13 cellular contexts compared by ENCODE assay signal in the genomic region with DNA sequence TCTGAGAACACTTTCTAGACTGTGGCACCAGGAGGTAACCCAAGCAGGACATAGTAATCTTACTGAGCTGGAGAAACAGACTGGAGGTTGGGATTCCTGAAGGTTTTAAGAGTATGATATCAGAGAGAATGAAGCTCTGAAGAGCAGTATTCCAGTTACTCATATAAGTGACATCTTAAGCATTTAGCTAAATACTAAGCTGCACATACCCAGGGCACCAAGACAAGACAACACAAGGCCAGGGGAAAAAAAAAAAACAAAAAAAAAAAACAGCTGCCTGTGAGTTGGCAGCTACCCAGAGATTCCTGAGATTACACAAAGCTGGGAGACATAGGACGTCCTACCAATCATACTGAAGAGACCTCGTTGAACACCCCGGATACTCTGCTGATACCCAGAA.
DNase-seq lines count a peak whose midpoint lies in the region; TF ChIP-seq lines count a peak whose summit lies in the region.
"Had no signal": no experiment of that assay in that cellular context is flagged by ENCODE, and none has a peak within 500 bp of the region (broad histone marks: within the 10 kb centered on the region; RNA-seq: fewer than 3 reads in every experiment).

No MANE protein-coding gene starts in this region.

- peaks cover 5% of the 10 kb centered on the region for H3K4me1 ChIP-seq in neural progenitor cell

- H3K27me3 Mint-ChIP-seq in neural progenitor cell (ENCODE audit: insufficient read depth, low read depth) = no peaks in the 10 kb centered on the region
- H3K27me3 Mint-ChIP-seq: stimulated activated memory B cell treated with anti-CD40 and anti-IgM and Interleukin-4, amounts not matched to agents 10 μg/mL and 1 μg/mL and 100 μg/mL, for 72 hours had no signal

- H3K9me3 ChIP-seq in neural progenitor cell (ENCODE audit: low read depth) = peaks cover 4% of the 10 kb centered on the region
- no peaks in the 10 kb centered on the region for H3K9me3 ChIP-seq in WERI-Rb-1 (ENCODE audit: severe bottlenecking)

- no peak overlapping the region for H3K4me3 Mint-ChIP-seq in neural progenitor cell
- H3K4me3 Mint-ChIP-seq: nephron; stimulated activated memory B cell treated with anti-CD40 and anti-IgM and Interleukin-4, amounts not matched to agents 10 μg/mL and 1 μg/mL and 100 μg/mL, for 72 hours had no signal

- H3K27ac ChIP-seq in neural progenitor cell (no peak overlapping the region), WERI-Rb-1 (no peak overlapping the region)
- H3K27ac ChIP-seq: VCaP had no signal

- peaks cover 3% of the 10 kb centered on the region for H3K4me1 Mint-ChIP-seq in neural progenitor cell
- H3K4me1 Mint-ChIP-seq: stimulated activated memory B cell treated with anti-CD40 and anti-IgM and Interleukin-4, amounts not matched to agents 10 μg/mL and 1 μg/mL and 100 μg/mL, for 72 hours had no signal

- DNase-seq in Caki2 (ENCODE audit: low read depth) = peak; percentile 90
- peak; percentile 48 for DNase-seq in NCI-H226
- peak; percentile 66 for DNase-seq in dedifferentiated amniotic fluid mesenchymal stem cell (ENCODE audit: extremely low spot score)
- peak; percentile 91 for DNase-seq in non-pigmented ciliary epithelial cell (ENCODE audit: low read depth)
- DNase-seq in COR-L47 (lab: John Stamatoyannopoulos, UW) = no peak
- DNase-seq in CD1c-positive myeloid dendritic cell (ENCODE audit: extremely low spot score) = no peak
- DNase-seq in neural progenitor cell (ENCODE audit: low spot score) = no peak
- DNase-seq in WERI-Rb-1 = no peak
- DNase-seq: amygdala, islet precursor cell had no signal

- in situ Hi-C loops in Caki2 (cut with HindIII; ENCODE audit: low pct_unique_long_range_greater_than_20kb, low sequenced_read_pairs) = no loop called here

- H2AFZ ChIP-seq in neural progenitor cell (replicated peaks) = no peak overlapping the region

- TF ChIP-seq CTCF in neural progenitor cell (IDR thresholded peaks at IDR 0.05) (no peak), WERI-Rb-1 (IDR thresholded peaks at IDR 0.05; ENCODE audit: low read depth, low read length) (no peak)

- H4K20me1 ChIP-seq in neural progenitor cell (ENCODE audit: low read depth) = no peaks in the 10 kb centered on the region

- no peak overlapping the region for H3K27ac Mint-ChIP-seq in neural progenitor cell
- H3K27ac Mint-ChIP-seq: nephron; stimulated activated memory B cell treated with anti-CD40 and anti-IgM and Interleukin-4, amounts not matched to agents 10 μg/mL and 1 μg/mL and 100 μg/mL, for 72 hours had no signal

- no peaks in the 10 kb centered on the region for H3F3A ChIP-seq in neural progenitor cell (ENCODE audit: low read depth)

- no peaks in the 10 kb centered on the region for H3K36me3 ChIP-seq in neural progenitor cell
- H3K36me3 ChIP-seq in WERI-Rb-1 = no peaks in the 10 kb centered on the region

- H3K27me3 ChIP-seq in neural progenitor cell (no peaks in the 10 kb centered on the region), WERI-Rb-1 (ENCODE audit: insufficient read depth, low read depth, severe bottlenecking) (no peaks in the 10 kb centered on the region)

- H3K9ac ChIP-seq in neural progenitor cell = no peak overlapping the region

- H3K79me2 ChIP-seq in neural progenitor cell (ENCODE audit: low read depth) = no peaks in the 10 kb centered on the region

- H3K9me3 Mint-ChIP-seq in neural progenitor cell = peaks cover 22% of the 10 kb centered on the region

- peaks cover 21% of the 10 kb centered on the region for H3K36me3 Mint-ChIP-seq in neural progenitor cell

- H3K4me3 ChIP-seq in neural progenitor cell = no peak overlapping the region
- no peak overlapping the region for H3K4me3 ChIP-seq in WERI-Rb-1 (ENCODE audit: low read depth, low read length)

- H3K4me2 ChIP-seq in neural progenitor cell = no peak overlapping the region

Comparison
In these comparisons a context has a peak if more than half of its experiments do, and no peak if none do; other contexts are left out.
1. DNase-seq: peak in Caki2 (single experiment), NCI-H226 (single experiment), dedifferentiated amniotic fluid mesenchymal stem cell (single experiment) and non-pigmented ciliary epithelial cell (single experiment); none in COR-L47 (single experiment), CD1c-positive myeloid dendritic cell (single experiment), neural progenitor cell (single experiment) and WERI-Rb-1 (single experiment).